9 cellular contexts compared by ENCODE assay signal in the genomic region with DNA sequence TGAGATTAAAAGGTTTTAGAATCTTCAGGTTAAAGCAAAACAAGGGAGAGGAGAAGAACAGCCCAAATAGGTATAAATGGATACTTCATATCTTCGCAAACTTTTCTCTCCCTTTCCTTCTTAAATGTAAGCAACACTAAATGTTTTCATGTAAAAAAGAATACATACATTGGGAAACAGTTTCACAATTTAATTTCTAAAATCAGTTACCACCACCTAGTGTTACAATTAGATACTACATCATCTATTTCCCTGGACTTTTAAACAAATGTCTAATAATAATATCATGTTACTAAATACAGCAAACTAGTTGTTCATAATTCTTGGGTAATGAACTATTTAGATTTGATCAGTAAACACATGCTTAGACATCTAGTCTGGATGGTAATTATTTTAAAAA. TPM values are rescaled to one million over a fixed set of nuclear protein-coding genes. Genes with fewer than 3 reads are reported as not detected.
DNase-seq lines count a peak whose midpoint lies in the region; ATAC-seq and TF ChIP-seq lines count a peak whose summit lies in the region.
"Had no signal": no experiment of that assay in that cellular context is flagged by ENCODE, and none has a peak within 500 bp of the region (broad histone marks: within the 10 kb centered on the region; RNA-seq: fewer than 3 reads in every experiment).

No MANE protein-coding gene starts in this region.

- H3K27ac ChIP-seq in dorsolateral prefrontal cortex (no peak overlapping the region), prostate gland (no peak overlapping the region), mesendoderm (ENCODE audit: low read depth, low read length) (no peak overlapping the region)

- no peak for TF ChIP-seq POLR2A in prostate gland (IDR thresholded peaks at IDR 0.05)

- no peak for ATAC-seq in HG03354 (IDR thresholded peaks at IDR 0.05; ENCODE audit: poor library complexity, severe bottlenecking, unreplicated experiment)
- no peak for ATAC-seq in HG02588 (IDR thresholded peaks at IDR 0.05; ENCODE audit: unreplicated experiment)

- no peak overlapping the region for H2AFZ ChIP-seq in Loucy (ENCODE audit: low read length)

- H3K27me3 ChIP-seq in Loucy (ENCODE audit: insufficient read depth, low read length, poor library complexity, severe bottlenecking) (no peaks in the 10 kb centered on the region), dorsolateral prefrontal cortex (no peaks in the 10 kb centered on the region), prostate gland (replicated peaks; ENCODE audit: insufficient read depth) (no peaks in the 10 kb centered on the region), mesendoderm (ENCODE audit: insufficient read depth, low read length, poor library complexity) (no peaks in the 10 kb centered on the region)

- peak; percentile 72 for TF ChIP-seq CTCF in Loucy (conservative IDR thresholded peaks at IDR 0.05; ENCODE audit: low read length)
- TF ChIP-seq CTCF in dorsolateral prefrontal cortex (IDR thresholded peaks at IDR 0.05 in 54 of 56, conservative IDR thresholded peaks at IDR 0.05 in 2 of 56; ENCODE audit: low read depth in 1 of 56, partially characterized antibody in 56 of 56): peak in 55 of 56 donors; percentile 32 to 75 (median 60)
- peak in 3 of 4 experiments; percentile 55 to 59 (median 56) for TF ChIP-seq CTCF in prostate gland (IDR thresholded peaks at IDR 0.05)

- no peak overlapping the region for H2AK5ac ChIP-seq in mesendoderm (ENCODE audit: low read length)

- intact Hi-C loops in dorsolateral prefrontal cortex (cut with DNase I) (loop anchor here in 1 of 2 donors (5.0 kb wide), 1 partner anchor 397 kb away; no protein-coding TSS in a partner anchor), prostate gland (cut with DNase I) (loop anchor here (2.0 to 5.0 kb wide), 4 partner anchors 87 to 394 kb away; no protein-coding TSS in a partner anchor)

- H3K79me2 ChIP-seq in Loucy (ENCODE audit: insufficient read depth, low read length): no peaks in the 10 kb centered on the region
- no peaks in the 10 kb centered on the region for H3K79me2 ChIP-seq in mesendoderm (ENCODE audit: control insufficient read depth, insufficient read depth, low read length)

- no peak overlapping the region for H4K8ac ChIP-seq in mesendoderm (ENCODE audit: low read depth, low read length)

- H3K4me1 ChIP-seq in Loucy (ENCODE audit: insufficient read depth, low read length, poor library complexity, severe bottlenecking): peaks cover 15% of the 10 kb centered on the region
- H3K4me1 ChIP-seq in prostate gland (replicated peaks): no peaks in the 10 kb centered on the region
- H3K4me1 ChIP-seq in mesendoderm (ENCODE audit: control insufficient read depth, low read depth, low read length): no peaks in the 10 kb centered on the region

- no peaks in the 10 kb centered on the region for H3K79me1 ChIP-seq in mesendoderm (ENCODE audit: low read length)

- H3K4ac ChIP-seq in mesendoderm (ENCODE audit: low read depth, low read length): no peak overlapping the region

- no peak overlapping the region for H3K23ac ChIP-seq in mesendoderm (ENCODE audit: low read length)

- H3K9me3 ChIP-seq in Loucy (ENCODE audit: insufficient read depth, low read depth, low read length) (no peaks in the 10 kb centered on the region), prostate gland (no peaks in the 10 kb centered on the region)

- H2BK15ac ChIP-seq in mesendoderm (replicated peaks; ENCODE audit: low read depth): no peak overlapping the region

- peaks cover 11% of the 10 kb centered on the region; the same call in 1 of the 2 replicates for H3K36me3 ChIP-seq in Loucy (ENCODE audit: insufficient read depth, low read length)
- H3K36me3 ChIP-seq in prostate gland: no peaks in the 10 kb centered on the region
- no peaks in the 10 kb centered on the region for H3K36me3 ChIP-seq in mesendoderm (ENCODE audit: control insufficient read depth, insufficient read depth, low read length)

- DNase-seq in DMS53 (lab: John Stamatoyannopoulos, UW) (peak; percentile 37), DMS53 treated with DMSO at 0.1 percent for 48 hours (lab: John Stamatoyannopoulos, UW; ENCODE audit: unreplicated experiment) (no peak), dorsolateral prefrontal cortex (no peak), prostate gland (ENCODE audit: low spot score) (no peak), mesendoderm (no peak)
- DNase-seq: activated CD4-positive, alpha-beta T cell treated with anti-CD3 and anti-CD28 coated beads, Interleukin-2, amount 50 U/mL, for 1 hour had no signal

- H3F3A ChIP-seq in Loucy (ENCODE audit: low read depth): no peaks in the 10 kb centered on the region

- H3K4me2 ChIP-seq in Loucy (ENCODE audit: low read depth, low read length, poor library complexity, severe bottlenecking): no peak overlapping the region
- H3K4me2 ChIP-seq in mesendoderm (ENCODE audit: low read length): no peak overlapping the region

- H3K4me3 ChIP-seq in Loucy (ENCODE audit: low read length, poor library complexity, severe bottlenecking) (no peak overlapping the region), dorsolateral prefrontal cortex (no peak overlapping the region), prostate gland (no peak overlapping the region), mesendoderm (ENCODE audit: low read length) (no peak overlapping the region)

- H3K9me2 ChIP-seq in Loucy (replicated peaks; ENCODE audit: low read depth, low read length): no peaks in the 10 kb centered on the region

- 69% methylated on average over 1 of the region's 1 CpG for WGBS in prostate gland
- WGBS in mesendoderm (ENCODE audit: extremely low coverage, insufficient coverage, low lambda C conversion rate): no CpG with 5 or more reads among the region's 1 CpG

- no peak overlapping the region for H2BK120ac ChIP-seq in mesendoderm (ENCODE audit: low read depth, low read length)

- H3K9ac ChIP-seq in Loucy (ENCODE audit: low read depth, low read length, poor library complexity, severe bottlenecking): no peak overlapping the region
- H3K9ac ChIP-seq in mesendoderm (ENCODE audit: low read length): no peak overlapping the region

- H2BK5ac ChIP-seq in mesendoderm (ENCODE audit: low read length): no peak overlapping the region

- no peak overlapping the region for H3K18ac ChIP-seq in mesendoderm (ENCODE audit: low read length)

- H4K20me1 ChIP-seq in Loucy (ENCODE audit: insufficient read depth, low read length, poor library complexity, severe bottlenecking): no peaks in the 10 kb centered on the region

- H3K56ac ChIP-seq in mesendoderm (ENCODE audit: low read length): no peak overlapping the region

- H4K5ac ChIP-seq in mesendoderm (ENCODE audit: low read length): no peak overlapping the region

RNA-seq across cellular contexts. Expression of gene MINDY3, which starts 35.8 kb away (rescaled TPM):
- 10 to 100 TPM; 41.9 to 84.6 (median 63.0) TPM for total RNA-seq in dorsolateral prefrontal cortex
- 10 to 100 TPM; 23.3 to 30.5 TPM for total RNA-seq in prostate gland
- 13.3 TPM for polyA plus RNA-seq in mesendoderm (2013, experiment 1 of 2)
- 13.2 TPM for polyA plus RNA-seq in mesendoderm (2013, experiment 2 of 2)
